1 cellular context compared by ENCODE assay signal in genomic region chr12:11576104-11576503, GRCh38.
TF ChIP-seq lines count a peak whose summit lies in the region.

No MANE protein-coding gene starts in this region.

TF ChIP-seq in IMR-90, 13 proteins besides CTCF, POLR2A, EP300 and RAD21 (continued from another document):
- TF ChIP-seq BHLHE40 (IDR thresholded peaks at IDR 0.05; ENCODE audit: low read depth, low read length) (no peak), MXI1 (IDR thresholded peaks at IDR 0.05; ENCODE audit: borderline replicate concordance, low read depth, low read length) (no peak), ELK1 (IDR thresholded peaks at IDR 0.05; ENCODE audit: borderline replicate concordance, low read depth, low read length) (no peak), USF2 (IDR thresholded peaks at IDR 0.05; ENCODE audit: low read depth, low read length) (no peak), MAZ (IDR thresholded peaks at IDR 0.05; ENCODE audit: borderline replicate concordance, low read depth, low read length) (no peak), CEBPB (IDR thresholded peaks at IDR 0.05; ENCODE audit: low read depth, low read length) (no peak), SMC3 (IDR thresholded peaks at IDR 0.05; ENCODE audit: low read depth, low read length) (no peak), RFX5 (IDR thresholded peaks at IDR 0.05; ENCODE audit: low read depth, low read length) (no peak)
